ENCODE assay signal across 10 cellular contexts in the genomic region with DNA sequence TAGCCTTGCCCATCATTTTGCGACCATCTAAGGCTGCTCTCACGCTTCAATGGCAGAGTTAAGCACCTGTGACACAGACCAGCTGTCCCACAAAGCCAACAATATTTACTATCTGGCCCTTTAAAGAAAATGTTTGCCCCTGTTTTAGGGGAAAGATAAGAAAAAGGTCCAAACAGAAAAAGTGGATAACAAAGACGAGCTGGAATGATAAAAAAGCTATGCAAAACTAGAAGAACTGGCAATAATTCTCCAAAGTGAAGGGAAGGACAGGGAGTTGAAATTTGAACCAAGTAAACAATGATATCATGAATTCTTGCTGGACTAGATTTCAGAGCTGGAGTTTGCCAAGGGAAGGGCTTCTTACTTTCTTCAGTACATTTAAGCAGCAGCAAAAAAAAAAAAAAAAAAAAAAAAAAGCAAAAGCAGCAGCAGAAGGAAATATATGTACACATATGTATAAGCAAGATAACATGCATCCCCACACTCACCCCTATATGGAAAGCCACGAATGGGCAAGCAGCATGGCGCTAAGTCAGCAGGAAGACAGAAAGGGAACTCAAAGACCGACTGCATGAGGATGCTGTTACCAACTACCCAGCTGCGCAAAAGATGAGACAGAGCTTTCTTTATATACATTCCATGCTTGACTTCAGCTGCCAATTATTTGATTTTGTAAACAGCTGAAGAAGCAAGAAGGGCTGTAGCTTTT. TPM values are rescaled to one million over a fixed set of nuclear protein-coding genes. Genes with fewer than 3 reads are reported as not detected.
DNase-seq lines count a peak whose midpoint lies in the region; ATAC-seq, FAIRE-seq and TF ChIP-seq lines count a peak whose summit lies in the region.
"Had no signal": no experiment of that assay in that cellular context is flagged by ENCODE, and none has a peak within 500 bp of the region (broad histone marks: within the 10 kb centered on the region; RNA-seq: fewer than 3 reads in every experiment).

No MANE protein-coding gene starts in this region.

- CTCF ChIA-PET in WTC11 (lab: Charles Lee) = no interaction called here

- H3K27ac Mint-ChIP-seq in progenitor cell of endocrine pancreas = peak overlapping the region; percentile 97
- no peak overlapping the region for H3K27ac Mint-ChIP-seq in WTC11

- no peak overlapping the region for H3K9ac ChIP-seq in colonic mucosa (ENCODE audit: low read depth in 2 of 2, low read length in 2 of 2)

- peak overlapping the region; percentile 1 for H3K27ac ChIP-seq in colonic mucosa

- H3K36me3 Mint-ChIP-seq in progenitor cell of endocrine pancreas (ENCODE audit: insufficient read depth) (peaks cover 25% of the 10 kb centered on the region), WTC11 (peaks cover 27% of the 10 kb centered on the region)

- TF ChIP-seq CTCF in colonic mucosa (IDR thresholded peaks at IDR 0.05) = no peak
- no peak for TF ChIP-seq CTCF in progenitor cell of endocrine pancreas (IDR thresholded peaks at IDR 0.05; ENCODE audit: unreplicated experiment)
- no peak for TF ChIP-seq CTCF in WTC11 (IDR thresholded peaks at IDR 0.05)

- peak; percentile 43 for DNase-seq in DMS 273 (lab: John Stamatoyannopoulos, UW; ENCODE audit: unreplicated experiment)
- DNase-seq in DMS 273 treated with DMSO at 0.1 percent for 48 hours (lab: John Stamatoyannopoulos, UW) = no peak
- DNase-seq in NCI-H2107 (lab: John Stamatoyannopoulos, UW) = peak; percentile 10
- DNase-seq in colonic mucosa = no peak
- DNase-seq in progenitor cell of endocrine pancreas (ENCODE audit: low spot score, unreplicated experiment) = no peak
- DNase-seq in WTC11 (ENCODE audit: low spot score) = no peak
- DNase-seq in GM12891 (ENCODE audit: insufficient read length, low spot score) = no peak
- DNase-seq: left cardiac atrium had no signal

- peaks cover 8% of the 10 kb centered on the region for H3K4me1 Mint-ChIP-seq in progenitor cell of endocrine pancreas (ENCODE audit: low read depth)
- H3K4me1 Mint-ChIP-seq in WTC11 = 0 out of 2 replicates have a peak, but pooled peaks cover 5% of the 10 kb centered on the region

- H3K4me1 ChIP-seq in colonic mucosa = no peaks in the 10 kb centered on the region

- ATAC-seq in WTC11 = no peak
- no peak for ATAC-seq in HG03039 (IDR thresholded peaks at IDR 0.05; ENCODE audit: unreplicated experiment)

- H3K27me3 ChIP-seq in colonic mucosa = no peaks in the 10 kb centered on the region

- H3K27me3 Mint-ChIP-seq in progenitor cell of endocrine pancreas (no peaks in the 10 kb centered on the region), WTC11 (ENCODE audit: low read depth) (no peaks in the 10 kb centered on the region)

- H3K4me3 Mint-ChIP-seq in progenitor cell of endocrine pancreas (ENCODE audit: low read depth) (no peak overlapping the region), WTC11 (no peak overlapping the region)

- no peak overlapping the region for H3K4me3 ChIP-seq in colonic mucosa

- H3K9me3 Mint-ChIP-seq in progenitor cell of endocrine pancreas (ENCODE audit: low read depth) (peaks cover 33% of the 10 kb centered on the region), WTC11 (peaks cover 5% of the 10 kb centered on the region)

- POLR2A ChIA-PET in WTC11 (lab: Charles Lee) = interaction anchor here (1.2 kb wide), 1 partner anchor 13 kb away, joined by 3 read pairs; the partner anchor contains the start of genes OFD1 and TRAPPC2

- intact Hi-C loops in colonic mucosa (cut with DNase I) = no loop called here

- no peaks in the 10 kb centered on the region for H3K9me3 ChIP-seq in colonic mucosa

- no peak for TF ChIP-seq POLR2A in GM12891 (IDR thresholded peaks at IDR 0.05; ENCODE audit: low read depth, low read length)

- FAIRE-seq in GM12891 (lab: Jason Lieb, UNC) = no peak
- FAIRE-seq: A204.1 had no signal

- peaks cover 5% of the 10 kb centered on the region for H3K36me3 ChIP-seq in colonic mucosa

TF ChIP-seq in WTC11, 78 proteins besides CTCF, POLR2A, EP300 and RAD21 (continues in another document):
- TF ChIP-seq, protein P1, sequence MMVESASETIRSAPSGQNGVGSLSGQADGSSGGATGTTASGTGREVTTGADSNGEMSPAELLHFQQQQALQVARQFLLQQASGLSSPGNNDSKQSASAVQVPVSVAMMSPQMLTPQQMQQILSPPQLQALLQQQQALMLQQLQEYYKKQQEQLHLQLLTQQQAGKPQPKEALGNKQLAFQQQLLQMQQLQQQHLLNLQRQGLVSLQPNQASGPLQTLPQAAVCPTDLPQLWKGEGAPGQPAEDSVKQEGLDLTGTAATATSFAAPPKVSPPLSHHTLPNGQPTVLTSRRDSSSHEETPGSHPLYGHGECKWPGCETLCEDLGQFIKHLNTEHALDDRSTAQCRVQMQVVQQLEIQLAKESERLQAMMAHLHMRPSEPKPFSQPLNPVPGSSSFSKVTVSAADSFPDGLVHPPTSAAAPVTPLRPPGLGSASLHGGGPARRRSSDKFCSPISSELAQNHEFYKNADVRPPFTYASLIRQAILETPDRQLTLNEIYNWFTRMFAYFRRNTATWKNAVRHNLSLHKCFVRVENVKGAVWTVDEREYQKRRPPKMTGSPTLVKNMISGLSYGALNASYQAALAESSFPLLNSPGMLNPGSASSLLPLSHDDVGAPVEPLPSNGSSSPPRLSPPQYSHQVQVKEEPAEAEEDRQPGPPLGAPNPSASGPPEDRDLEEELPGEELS (CRISPR knock-in tag; IDR thresholded peaks at IDR 0.05) = no peak
- TF ChIP-seq GABPB1 (CRISPR knock-in tag; IDR thresholded peaks at IDR 0.05) (no peak), PRRX2 (CRISPR knock-in tag; IDR thresholded peaks at IDR 0.05) (no peak), ZNF396 (CRISPR knock-in tag; IDR thresholded peaks at IDR 0.05; ENCODE audit: borderline replicate concordance) (no peak), FOXP1 (CRISPR knock-in tag; IDR thresholded peaks at IDR 0.05; ENCODE audit: borderline replicate concordance) (no peak), HMGXB4 (CRISPR knock-in tag; IDR thresholded peaks at IDR 0.05) (no peak)

TF ChIP-seq in GM12891, 5 proteins besides CTCF, POLR2A, EP300 and RAD21:
- TF ChIP-seq POLR2AphosphoS5 (IDR thresholded peaks at IDR 0.05; ENCODE audit: low read depth, low read length) (no peak), POU2F2 (IDR thresholded peaks at IDR 0.05; ENCODE audit: low read depth, low read length) (no peak), SPI1 (IDR thresholded peaks at IDR 0.05; ENCODE audit: low read depth, low read length) (no peak), TAF1 (IDR thresholded peaks at IDR 0.05; ENCODE audit: low read depth, low read length) (no peak), PAX5 (IDR thresholded peaks at IDR 0.05; ENCODE audit: insufficient read depth, low read length, severe bottlenecking) (no peak)

RNA-seq across cellular contexts. Expression of gene TRAPPC2, which starts 12.4 kb away (rescaled TPM):
- total RNA-seq in colonic mucosa (10 to 100 TPM; 20.4 to 20.9 TPM), progenitor cell of endocrine pancreas (22.6 and 23.4 TPM in 2 replicates), WTC11 (2021) (10.2 to 13.9 TPM (median 10.7 TPM) in 3 replicates)
- polyA plus RNA-seq in GM12891 (2012; ENCODE audit: low read depth, missing spikeins) = 7.8 TPM

RNA-seq across cellular contexts. Expression of gene OFD1, which starts 12.6 kb away (rescaled TPM):
- total RNA-seq in colonic mucosa (10 to 100 TPM; 29.9 to 35.5 TPM), progenitor cell of endocrine pancreas (58.5 and 65.4 TPM in 2 replicates), WTC11 (2021) (22.8 to 25.1 TPM (median 23.4 TPM) in 3 replicates)
- polyA plus RNA-seq in GM12891 (2012; ENCODE audit: low read depth, missing spikeins) = 15.8 TPM

RNA-seq across cellular contexts. Expression of gene RAB9A, which starts 33.0 kb away (rescaled TPM):
- total RNA-seq in colonic mucosa (10 to 100 TPM; 23.0 to 67.1 TPM), progenitor cell of endocrine pancreas (17.6 and 20.5 TPM in 2 replicates), WTC11 (2021) (18.9 to 26.3 TPM (median 20.7 TPM) in 3 replicates)
- polyA plus RNA-seq in GM12891 (2012; ENCODE audit: low read depth, missing spikeins) = 37.6 TPM

Comparison
In these comparisons a context has a peak if more than half of its experiments do, and no peak if none do; other contexts are left out.
1. DNase-seq: peak in DMS 273 (single experiment) and NCI-H2107 (single experiment); none in DMS 273 treated with DMSO at 0.1 percent for 48 hours (single experiment), colonic mucosa (single experiment), progenitor cell of endocrine pancreas (single experiment), WTC11 (single experiment) and GM12891 (single experiment).